Comparison of ENCODE assay signal across 17 cellular contexts in genomic region chr7:29039747-29040569, GRCh38.
DNase-seq lines count a peak whose midpoint lies in the region; ATAC-seq and TF ChIP-seq lines count a peak whose summit lies in the region.
"Had no signal": no experiment of that assay in that cellular context is flagged by ENCODE, and none has a peak within 500 bp of the region (broad histone marks: within the 10 kb centered on the region; RNA-seq: fewer than 3 reads in every experiment).

No MANE protein-coding gene starts in this region.

- peak overlapping the region; percentile 56 for H3K27ac Mint-ChIP-seq in osteocyte (ENCODE audit: unreplicated experiment)
- H3K27ac Mint-ChIP-seq: activated CD4-positive, alpha-beta T cell treated with anti-CD3 and anti-CD28 coated beads, Interleukin-2, amount 10 ng/mL, durations not matched to agents 7 days and 5 days; activated naive CD4-positive, alpha-beta T cell treated with anti-CD3 and anti-CD28 coated beads, Interleukin-2, amount 50 U/mL, for 72 hours; H9 had no signal

- WGBS in heart right ventricle, 2 donors, result 42 to 58% methylated on average over 2 of the region's 2 CpGs

- no peak for TF ChIP-seq CTCF in heart right ventricle (IDR thresholded peaks at IDR 0.05)
- no peak for TF ChIP-seq CTCF in osteocyte (IDR thresholded peaks at IDR 0.05)

- H3K36me3 ChIP-seq in heart right ventricle (no peaks in the 10 kb centered on the region), MG63 (no peaks in the 10 kb centered on the region)
- H3K36me3 ChIP-seq: thoracic aorta had no signal

- H3K9me3 Mint-ChIP-seq in osteocyte (ENCODE audit: unreplicated experiment), result no peaks in the 10 kb centered on the region
- H3K9me3 Mint-ChIP-seq: H9 had no signal

- H3K27me3 Mint-ChIP-seq in osteocyte (ENCODE audit: unreplicated experiment), result no peaks in the 10 kb centered on the region

- H3K4me3 ChIP-seq in heart right ventricle (no peak overlapping the region), MG63 (no peak overlapping the region)
- H3K4me3 ChIP-seq: lung, thoracic aorta had no signal

- ATAC-seq in heart right ventricle (peak in 6 of 8 donors; percentile 60 to 77 (median 70)), HG03159 (IDR thresholded peaks at IDR 0.05; ENCODE audit: unreplicated experiment) (no peak)
- ATAC-seq: activated naive CD4-positive, alpha-beta T cell treated with anti-CD3 and anti-CD28 coated beads, Interleukin-2, amount 50 U/mL, for 72 hours had no signal

- H3K4me1 Mint-ChIP-seq in osteocyte (ENCODE audit: unreplicated experiment), result peaks cover 50% of the 10 kb centered on the region

- H3K27ac ChIP-seq in heart right ventricle, result peak overlapping the region in 2 of 10 donors; percentile 9 to 37
- H3K27ac ChIP-seq: thoracic aorta had no signal

- H3K27me3 ChIP-seq in heart right ventricle (no peaks in the 10 kb centered on the region), MG63 (no peaks in the 10 kb centered on the region)

- intact Hi-C loops in heart right ventricle (cut with DNase I), result loop anchor here in 1 of 10 donors (5.0 to 10.0 kb wide), 2 partner anchors 53 to 55 kb away; no protein-coding TSS in a partner anchor

- DNase-seq in GM03348 (ENCODE audit: low spot score) (peak; percentile 59), amniotic epithelial cell (ENCODE audit: low read depth) (peak; percentile 66), heart right ventricle (no peak), osteocyte (ENCODE audit: extremely low spot score, unreplicated experiment) (no peak), MG63 (no peak), activated gamma-delta T cell treated with Interleukin-2 at 50 U/mL for 16 hours (no peak)
- no peak for DNase-seq in activated CD4-positive, alpha-beta T cell treated with anti-CD3 and anti-CD28 coated beads for 4 hours
- DNase-seq: activated CD4-positive, alpha-beta T cell treated with anti-CD3 and anti-CD28 coated beads, Interleukin-2, amount 10 ng/mL, durations not matched to agents 7 days and 5 days; central memory CD4-positive, alpha-beta T cell; H9; NCI-H510A; SIG-M5; T1000 had no signal

- peaks cover 3 to 58% (median 40%) of the 10 kb centered on the region in 9 donors for H3K4me1 ChIP-seq in heart right ventricle

- H3K4me3 Mint-ChIP-seq in osteocyte (ENCODE audit: unreplicated experiment), result no peak overlapping the region
- H3K4me3 Mint-ChIP-seq: activated CD4-positive, alpha-beta T cell treated with anti-CD3 and anti-CD28 coated beads, Interleukin-2, amount 10 ng/mL, durations not matched to agents 7 days and 5 days; H9 had no signal

- H3K9me3 ChIP-seq in heart right ventricle, result no peaks in the 10 kb centered on the region
- no peaks in the 10 kb centered on the region for H3K9me3 ChIP-seq in MG63
- H3K9me3 ChIP-seq: thoracic aorta had no signal

- H3K36me3 Mint-ChIP-seq in osteocyte (ENCODE audit: unreplicated experiment), result no peaks in the 10 kb centered on the region
- H3K36me3 Mint-ChIP-seq: activated naive CD4-positive, alpha-beta T cell treated with anti-CD3 and anti-CD28 coated beads, Interleukin-2, amount 50 U/mL, for 72 hours had no signal

Comparison
In these comparisons a context has a peak if more than half of its experiments do, and no peak if none do; other contexts are left out.
1. DNase-seq: peak in GM03348 (single experiment) and amniotic epithelial cell (single experiment); none in heart right ventricle (0 of 2), osteocyte (single experiment), activated CD4-positive, alpha-beta T cell treated with anti-CD3 and anti-CD28 coated beads for 4 hours (0 of 2), MG63 (single experiment) and activated gamma-delta T cell treated with Interleukin-2 at 50 U/mL for 16 hours (single experiment).